In genomic region chr4:18171896-18172295, GRCh38 we compare ENCODE assay signal across 31 cellular contexts.
DNase-seq lines count a peak whose midpoint lies in the region; ATAC-seq, FAIRE-seq and TF ChIP-seq lines count a peak whose summit lies in the region.
"Had no signal": no experiment of that assay in that cellular context is flagged by ENCODE, and none has a peak within 500 bp of the region (broad histone marks: within the 10 kb centered on the region; RNA-seq: fewer than 3 reads in every experiment).

No MANE protein-coding gene starts in this region.

- H3K9ac ChIP-seq in HepG2 (ENCODE audit: insufficient read depth, low read depth, low read length) (no peak overlapping the region), IMR-90 (ENCODE audit: low read depth, low read length) (no peak overlapping the region)
- H3K9ac ChIP-seq: BLaER1; BLaER1 treated with 17β-estradiol and CSF1 and Interleukin-3, amounts not matched to agents 10 nM and 100 nM had no signal

- H4K8ac ChIP-seq in IMR-90 (ENCODE audit: low read depth in 2 of 2, low read length in 2 of 2), result no peak overlapping the region

- CTCF ChIA-PET in HepG2 (lab: Yijun Ruan, JAX; ENCODE audit: low intra/inter-chr PET ratio, low total read pairs) (no interaction called here), A549 (lab: Yijun Ruan, JAX) (no interaction called here), IMR-90 (lab: Yijun Ruan, JAX) (no interaction called here)

- no peak overlapping the region for H2AK9ac ChIP-seq in IMR-90 (replicated peaks; ENCODE audit: low read depth, low read length, poor library complexity)

- no peaks in the 10 kb centered on the region for H3K9me1 ChIP-seq in IMR-90 (ENCODE audit: insufficient read depth, low read length)

- no peak overlapping the region for H2BK15ac ChIP-seq in IMR-90 (ENCODE audit: low read depth, low read length)

- H3K14ac ChIP-seq in IMR-90 (replicated peaks; ENCODE audit: low read depth, low read length), result no peak overlapping the region

- no peaks in the 10 kb centered on the region for H3K79me2 ChIP-seq in HepG2 (ENCODE audit: insufficient read depth, low read length)

- in situ Hi-C loops in HepG2 (cut with HindIII; ENCODE audit: extremely low pct_ligation_motif_present, low pct_unique_long_range_greater_than_20kb), result no loop called here
- in situ Hi-C loops in IMR-90 (cut with MboI; ENCODE audit: low sequenced_read_pairs), result no loop called here

- H3K56ac ChIP-seq in IMR-90 (ENCODE audit: extremely low read depth, insufficient read depth, low read length), result no peak overlapping the region

- no peaks in the 10 kb centered on the region for H4K20me1 ChIP-seq in HepG2 (ENCODE audit: insufficient read depth, low read length)
- H4K20me1 ChIP-seq in IMR-90 (ENCODE audit: insufficient read depth, low read length), result no peaks in the 10 kb centered on the region
- H4K20me1 ChIP-seq: BLaER1; BLaER1 treated with 17β-estradiol and CSF1 and Interleukin-3, amounts not matched to agents 10 nM and 100 nM had no signal

- H3K36me3 ChIP-seq in HepG2 (replicated peaks in 1 of 2; ENCODE audit: control insufficient read depth in 1 of 2, insufficient read depth in 2 of 2, low read length in 2 of 2) (no peaks in the 10 kb centered on the region), right lobe of liver (no peaks in the 10 kb centered on the region), IMR-90 (ENCODE audit: control insufficient read depth, insufficient read depth, low read length) (no peaks in the 10 kb centered on the region)
- H3K36me3 ChIP-seq: BE2C; BLaER1; BLaER1 treated with 17β-estradiol and CSF1 and Interleukin-3, amounts not matched to agents 10 nM and 100 nM had no signal

- ATAC-seq in HepG2 (no peak), right lobe of liver (no peak), A549 (no peak), IMR-90 (ENCODE audit: low read depth) (no peak), GM21723 (IDR thresholded peaks at IDR 0.05; ENCODE audit: unreplicated experiment) (no peak)
- ATAC-seq: CD8-positive, alpha-beta T cell had no signal

- no peak overlapping the region for H3K18ac ChIP-seq in IMR-90 (ENCODE audit: low read depth, low read length)

- no peak overlapping the region for H2BK120ac ChIP-seq in IMR-90 (ENCODE audit: low read depth, low read length)

- H2BK5ac ChIP-seq in IMR-90 (ENCODE audit: low read depth, low read length, poor library complexity, severe bottlenecking), result no peak overlapping the region

- H3K4me3 ChIP-seq in HepG2 (replicated peaks in 1 of 3; ENCODE audit: insufficient read depth in 1 of 3, low read depth in 2 of 3, low read length in 3 of 3), result no peak overlapping the region
- H3K4me3 ChIP-seq in right lobe of liver, result no peak overlapping the region
- no peak overlapping the region for H3K4me3 ChIP-seq in A549
- no peak overlapping the region for H3K4me3 ChIP-seq in IMR-90 (ENCODE audit: insufficient read depth, low read depth, low read length)
- H3K4me3 ChIP-seq: BLaER1; BLaER1 treated with 17β-estradiol and CSF1 and Interleukin-3, amounts not matched to agents 10 nM and 100 nM had no signal

- H3K27me3 ChIP-seq in HepG2 (ENCODE audit: control insufficient read depth in 1 of 2, insufficient read depth in 2 of 2, low read length in 2 of 2), result no peaks in the 10 kb centered on the region
- H3K27me3 ChIP-seq in right lobe of liver, result no peaks in the 10 kb centered on the region
- no peaks in the 10 kb centered on the region for H3K27me3 ChIP-seq in IMR-90 (ENCODE audit: control insufficient read depth, insufficient read depth, low read length)
- H3K27me3 ChIP-seq: BE2C; BLaER1; BLaER1 treated with 17β-estradiol and CSF1 and Interleukin-3, amounts not matched to agents 10 nM and 100 nM had no signal

- no peak overlapping the region for H3K4ac ChIP-seq in IMR-90 (ENCODE audit: low read depth, low read length)

- no peak for TF ChIP-seq CTCF in HepG2 (CRISPR knock-in tag; IDR thresholded peaks at IDR 0.05)
- TF ChIP-seq CTCF in right lobe of liver (IDR thresholded peaks at IDR 0.05), result no peak
- no peak for TF ChIP-seq CTCF in A549 (IDR thresholded peaks at IDR 0.05)
- no peak for TF ChIP-seq CTCF in IMR-90 (conservative IDR thresholded peaks at IDR 0.05; ENCODE audit: low read depth, low read length)

- TF ChIP-seq EP300 in HepG2 (IDR thresholded peaks at IDR 0.05; ENCODE audit: low read depth in 2 of 2, low read length in 2 of 2) (no peak), HepG2 (CRISPR knock-in tag; IDR thresholded peaks at IDR 0.05; ENCODE audit: borderline replicate concordance) (no peak), A549 (IDR thresholded peaks at IDR 0.05) (no peak)

- no peak overlapping the region for H4K5ac ChIP-seq in IMR-90 (ENCODE audit: low read depth, low read length)

- H4K91ac ChIP-seq in IMR-90 (ENCODE audit: insufficient read depth, low read depth, low read length), result no peak overlapping the region

- H3K27ac ChIP-seq in HepG2 (ENCODE audit: extremely low read length, insufficient read depth, low read length), result no peak overlapping the region
- no peak overlapping the region for H3K27ac ChIP-seq in right lobe of liver
- H3K27ac ChIP-seq in A549, result no peak overlapping the region
- no peak overlapping the region for H3K27ac ChIP-seq in IMR-90 (ENCODE audit: insufficient read depth, low read length)
- H3K27ac ChIP-seq: 22Rv1; BLaER1; BLaER1 treated with 17β-estradiol and CSF1 and Interleukin-3, amounts not matched to agents 10 nM and 100 nM; C4-2B had no signal

- WGBS in HepG2 (ENCODE audit: low lambda C conversion rate), result 0% methylated on average over 2 of the region's 2 CpGs
- WGBS in right lobe of liver (ENCODE audit: insufficient coverage, low coverage, low lambda C conversion rate, missing lambda C conversion rate), result 57% methylated on average over 2 of the region's 2 CpGs
- WGBS in A549 (ENCODE audit: missing lambda C conversion rate), result 38% methylated on average over 2 of the region's 2 CpGs
- no CpG with 5 or more reads among the region's 2 CpGs for WGBS in IMR-90 (ENCODE audit: extremely low coverage in 2 of 2, insufficient read length in 1 of 2), 2 experiments

- TF ChIP-seq POLR2A in HepG2 (IDR thresholded peaks at IDR 0.05; ENCODE audit: insufficient read depth in 1 of 2, low read depth in 2 of 2, low read length in 2 of 2) (no peak), right lobe of liver (IDR thresholded peaks at IDR 0.05) (no peak), A549 (IDR thresholded peaks at IDR 0.05; ENCODE audit: low read length) (no peak), IMR-90 (IDR thresholded peaks at IDR 0.05; ENCODE audit: low read depth, low read length) (no peak)

- H2AK5ac ChIP-seq in IMR-90 (ENCODE audit: low read depth, low read length), result no peak overlapping the region

- TF ChIP-seq RAD21 in HepG2 (CRISPR knock-in tag; IDR thresholded peaks at IDR 0.05) (no peak), A549 (conservative IDR thresholded peaks at IDR 0.05 in 1 of 2, IDR thresholded peaks at IDR 0.05 in 1 of 2) (no peak), IMR-90 (IDR thresholded peaks at IDR 0.05; ENCODE audit: low read length) (no peak)

- H3K9me3 ChIP-seq in HepG2 (ENCODE audit: low read length) (no peaks in the 10 kb centered on the region), right lobe of liver (no peaks in the 10 kb centered on the region), A549 (no peaks in the 10 kb centered on the region), IMR-90 (ENCODE audit: control insufficient read depth, insufficient read depth, low read length) (0 out of 2 replicates have a peak, but pooled peaks cover 3% of the 10 kb centered on the region)
- H3K9me3 ChIP-seq: BE2C, BLaER1, Caco-2 had no signal

- BruUV-seq in HepG2 (replicated peaks; lab: Mats Ljungman, UMichigan), result no TSS peak
- no TSS peak for BruUV-seq in IMR-90 (replicated peaks; lab: Mats Ljungman, UMichigan)

- DNase-seq in HepG2 (ENCODE audit: low spot score) (no peak), right lobe of liver (no peak), A549 (ENCODE audit: low read depth in 1 of 2, low spot score in 1 of 2) (no peak), IMR-90 (no peak), nucleus accumbens (lab: John Stamatoyannopoulos, UW) (no peak)
- DNase-seq: 8988T; ACHN; AML-193; BE2C; C1 segment of cervical spinal cord; Caco-2; Calu3; CD4-positive, alpha-beta memory T cell; CD4-positive, alpha-beta T cell; CD4-positive, CD25-positive, alpha-beta regulatory T cell; CD8-positive, alpha-beta memory T cell; CD8-positive, alpha-beta T cell; COR-L47; DMS 273 treated with DMSO at 0.1 percent for 48 hours; DMS153; DMS53; DMS79; DMS79 treated with DMSO at 0.1 percent for 48 hours; DND-41; EL had no signal

- no peak overlapping the region for H3K4me2 ChIP-seq in HepG2 (ENCODE audit: low read depth, low read length)
- no peak overlapping the region for H3K4me2 ChIP-seq in A549
- no peak overlapping the region for H3K4me2 ChIP-seq in IMR-90 (ENCODE audit: low read depth, low read length)
- H3K4me2 ChIP-seq: BLaER1; BLaER1 treated with 17β-estradiol and CSF1 and Interleukin-3, amounts not matched to agents 10 nM and 100 nM had no signal

- FAIRE-seq in HepG2 (lab: Jason Lieb, UNC), result no peak
- no peak for FAIRE-seq in A549 (lab: Jason Lieb, UNC)
- FAIRE-seq: A204.1 had no signal

- no peak overlapping the region for H2AFZ ChIP-seq in HepG2 (ENCODE audit: low read length)
- no peak overlapping the region for H2AFZ ChIP-seq in IMR-90 (replicated peaks; ENCODE audit: low read length, poor library complexity)

- dilution Hi-C loops in IMR-90 (cut with HindIII; ENCODE audit: low sequenced_read_pairs, unreplicated experiment), result no loop called here

- H3K23ac ChIP-seq in IMR-90 (ENCODE audit: low read depth, low read length), result no peak overlapping the region

- intact Hi-C loops in HepG2 (cut with micrococcal nuclease; ENCODE audit: unreplicated experiment), result no loop called here
- intact Hi-C loops in right lobe of liver (cut with DNase I), result no loop called here
- intact Hi-C loops in IMR-90 (cut with micrococcal nuclease), result no loop called here

- POLR2A ChIA-PET in HepG2 (lab: Yijun Ruan, JAX), result no interaction called here
- POLR2A ChIA-PET in A549 (lab: Yijun Ruan, JAX), result no interaction called here
- POLR2A ChIA-PET in IMR-90 (lab: Charles Lee; ENCODE audit: unreplicated experiment), result no interaction called here

- H3K4me1 ChIP-seq in HepG2 (ENCODE audit: insufficient read depth, low read length), result no peaks in the 10 kb centered on the region
- H3K4me1 ChIP-seq in right lobe of liver, result no peaks in the 10 kb centered on the region
- no peaks in the 10 kb centered on the region for H3K4me1 ChIP-seq in A549
- no peaks in the 10 kb centered on the region for H3K4me1 ChIP-seq in IMR-90 (ENCODE audit: control insufficient read depth, insufficient read depth, low read length)
- H3K4me1 ChIP-seq: BE2C; BLaER1; BLaER1 treated with 17β-estradiol and CSF1 and Interleukin-3, amounts not matched to agents 10 nM and 100 nM; Caco-2 had no signal

- H2BK20ac ChIP-seq in IMR-90 (ENCODE audit: low read depth, low read length), result no peak overlapping the region

- no peaks in the 10 kb centered on the region for H3K79me1 ChIP-seq in IMR-90 (ENCODE audit: low read depth in 1 of 2, low read length in 2 of 2)

TF ChIP-seq in HepG2, 621 proteins besides CTCF, POLR2A, EP300 and RAD21 (continues in another document):
- TF ChIP-seq HNRNPK (IDR thresholded peaks at IDR 0.05; ENCODE audit: low read depth, low read length, poor library complexity, severe bottlenecking), result no peak

TF ChIP-seq in IMR-90, 13 proteins besides CTCF, POLR2A, EP300 and RAD21:
- TF ChIP-seq FOS (IDR thresholded peaks at IDR 0.05; ENCODE audit: low read depth, low read length), result no peak
- peak; percentile 61 for TF ChIP-seq MAFK (IDR thresholded peaks at IDR 0.05; ENCODE audit: low read depth, low read length)
TF ChIP-seq in IMR-90: peak in this region for 1.

Comparison
In these comparisons a context has a peak if more than half of its experiments do, and no peak if none do; other contexts are left out.
1. Of the 38 proteins assayed by ChIP-seq in both HepG2 and A549: peak only in HepG2: none; only in A549: none; in both: MAFK; in neither: 37.